8 cellular contexts compared by ENCODE assay signal in the genomic region with DNA sequence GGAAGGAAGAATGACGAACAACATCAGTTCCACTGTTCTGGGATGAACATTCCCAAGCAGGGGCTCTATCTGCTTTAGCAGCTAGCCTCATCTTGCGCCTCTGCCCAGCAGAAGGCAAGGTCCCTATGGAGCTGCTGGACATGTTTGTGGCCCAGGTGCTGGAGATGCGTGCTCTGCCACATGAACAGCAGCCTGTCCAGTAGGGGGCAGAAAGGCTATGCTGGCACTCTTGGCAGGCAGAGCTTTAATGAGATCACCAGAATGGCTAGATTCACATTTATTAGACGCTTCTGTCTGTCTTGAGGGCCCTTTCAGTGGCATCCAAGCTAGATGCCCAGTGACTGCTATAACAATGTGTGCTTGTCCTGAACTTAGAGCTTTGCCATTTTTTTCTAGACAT.
A peak's percentile ranks its signal among the peaks of the same experiment; 100 is the strongest.
DNase-seq lines count a peak whose midpoint lies in the region; ATAC-seq, FAIRE-seq and TF ChIP-seq lines count a peak whose summit lies in the region.

No MANE protein-coding gene starts in this region.

- H3K9me3 ChIP-seq in SU-DHL-6 (ENCODE audit: insufficient read depth, low read length): no peaks in the 10 kb centered on the region

- no peaks in the 10 kb centered on the region for H3K36me3 ChIP-seq in SU-DHL-6 (ENCODE audit: low read length)

- H3K9me2 ChIP-seq in SU-DHL-6 (replicated peaks; ENCODE audit: insufficient read depth, low read length): no peaks in the 10 kb centered on the region

- peak; percentile 71 for TF ChIP-seq CTCF in D721Med (IDR thresholded peaks at IDR 0.05; ENCODE audit: insufficient read depth, missing control alignments)
- peak; percentile 60 for TF ChIP-seq CTCF in HFF-Myc (IDR thresholded peaks at IDR 0.05; ENCODE audit: low read depth, low read length, missing control alignments)
- peak; percentile 51 for TF ChIP-seq CTCF in SU-DHL-6 (IDR thresholded peaks at IDR 0.05; ENCODE audit: insufficient read depth, low read length, poor library complexity, severe bottlenecking)

- H3K4me3 ChIP-seq in HFF-Myc (replicated peaks; ENCODE audit: low read depth, low read length): no peak overlapping the region
- H3K4me3 ChIP-seq in SU-DHL-6 (ENCODE audit: insufficient read depth, low read length, poor library complexity, severe bottlenecking): no peak overlapping the region

- peak overlapping the region; percentile 46 for H2AFZ ChIP-seq in SU-DHL-6 (ENCODE audit: low read depth, low read length, severe bottlenecking)

- ATAC-seq in GM19395 (IDR thresholded peaks at IDR 0.05; ENCODE audit: unreplicated experiment): no peak
- ATAC-seq in HG02852 (IDR thresholded peaks at IDR 0.05; ENCODE audit: unreplicated experiment): no peak
- ATAC-seq in GM21423 (IDR thresholded peaks at IDR 0.05; ENCODE audit: unreplicated experiment): no peak
- no peak for ATAC-seq in GM21528 (IDR thresholded peaks at IDR 0.05; ENCODE audit: low FRiP score, unreplicated experiment)

- no peaks in the 10 kb centered on the region for H3K27me3 ChIP-seq in SU-DHL-6 (ENCODE audit: low read length)

- H3K4me2 ChIP-seq in SU-DHL-6 (ENCODE audit: low read depth, low read length, poor library complexity, severe bottlenecking): no peak overlapping the region

- no peaks in the 10 kb centered on the region for H3F3A ChIP-seq in SU-DHL-6 (ENCODE audit: insufficient read depth)

- no peak for DNase-seq in D721Med (ENCODE audit: insufficient read length, low spot score)
- no peak for DNase-seq in HFF-Myc (ENCODE audit: extremely low read depth, low read depth)
- DNase-seq in iPS DF 19.7 (ENCODE audit: low read depth, low spot score): peak; percentile 42

- H3K9ac ChIP-seq in SU-DHL-6 (ENCODE audit: low read length): no peak overlapping the region

- FAIRE-seq in D721Med (lab: Jason Lieb, UNC): no peak

- no peak overlapping the region for H3K27ac ChIP-seq in SU-DHL-6 (ENCODE audit: low read depth, low read length)

- H4K20me1 ChIP-seq in SU-DHL-6 (ENCODE audit: low read depth, low read length): no peaks in the 10 kb centered on the region

- H3K79me2 ChIP-seq in SU-DHL-6 (ENCODE audit: insufficient read depth, low read length): no peaks in the 10 kb centered on the region
